In genomic region chr3:151916781-151917180, GRCh38 we compare ENCODE assay signal across 25 cellular contexts. TPM values are rescaled to one million over a fixed set of nuclear protein-coding genes. Genes with fewer than 3 reads are reported as not detected.
"Had no signal": no experiment of that assay in that cellular context is flagged by ENCODE, and none has a peak within 500 bp of the region (broad histone marks: within the 10 kb centered on the region; RNA-seq: fewer than 3 reads in every experiment).

No MANE protein-coding gene starts in this region.

- H3K27ac Mint-ChIP-seq: activated naive CD4-positive, alpha-beta T cell treated with anti-CD3 and anti-CD28 coated beads for 36 hours; activated naive CD8-positive, alpha-beta T cell treated with anti-CD3 and anti-CD28 coated beads, Interleukin-2, amount 10 ng/mL, durations not matched to agents 7 days and 5 days; natural killer cell treated with Interleukin-12 subunit alpha and Interleukin-12 subunit beta and Interleukin-15 and Interleukin-18, amount 100 ng/mL, for 72 hours; stimulated activated naive CD8-positive, alpha-beta T cell treated with anti-CD3 and anti-CD28 coated beads, Interleukin-15, Interleukin-2, amounts not matched to agents 100 ng/mL and 50 ng/mL, for 24 hours; T-helper 2 cell treated with Interferon-gamma antibody and Interleukin-4, amounts not matched to agents 5 μg/mL and 100 μg/mL, for 36 hours; WTC11 had no signal

- H3K4me1 ChIP-seq: breast epithelium, gastrocnemius medialis, pancreas, thyroid gland had no signal

- H3K36me3 ChIP-seq: breast epithelium, esophagus muscularis mucosa, gastrocnemius medialis, pancreas, thyroid gland had no signal

- H3K9me3 Mint-ChIP-seq: activated naive CD4-positive, alpha-beta T cell treated with anti-CD3 and anti-CD28 coated beads for 36 hours; activated naive CD8-positive, alpha-beta T cell treated with anti-CD3 and anti-CD28 coated beads, Interleukin-2, amount 10 ng/mL, durations not matched to agents 7 days and 5 days; central memory CD8-positive, alpha-beta T cell; natural killer cell treated with Interleukin-12 subunit alpha and Interleukin-12 subunit beta and Interleukin-15 and Interleukin-18, amount 100 ng/mL, for 72 hours; stimulated activated naive CD8-positive, alpha-beta T cell treated with anti-CD3 and anti-CD28 coated beads, Interleukin-15, Interleukin-2, amounts not matched to agents 100 ng/mL and 50 ng/mL, for 24 hours; T-helper 2 cell treated with Interferon-gamma antibody and Interleukin-4, amounts not matched to agents 5 μg/mL and 100 μg/mL, for 36 hours had no signal

- H3K9me3 ChIP-seq: breast epithelium, esophagus muscularis mucosa, gastrocnemius medialis, pancreas, thyroid gland had no signal

- H3K27ac ChIP-seq: breast epithelium, dorsolateral prefrontal cortex, esophagus muscularis mucosa, gastrocnemius medialis, pancreas, thyroid gland had no signal

- H3K36me3 Mint-ChIP-seq: activated naive CD8-positive, alpha-beta T cell treated with anti-CD3 and anti-CD28 coated beads, Interleukin-2, amount 10 ng/mL, durations not matched to agents 7 days and 5 days; natural killer cell treated with Interleukin-12 subunit alpha and Interleukin-12 subunit beta and Interleukin-15 and Interleukin-18, amount 100 ng/mL, for 72 hours; WTC11 had no signal

- H3K4me1 Mint-ChIP-seq: activated naive CD8-positive, alpha-beta T cell treated with anti-CD3 and anti-CD28 coated beads, Interleukin-2, amount 10 ng/mL, durations not matched to agents 7 days and 5 days; central memory CD8-positive, alpha-beta T cell; WTC11 had no signal

- ATAC-seq: gastrocnemius medialis; left ventricle myocardium superior; natural killer cell treated with Interleukin-12 subunit alpha and Interleukin-12 subunit beta and Interleukin-15 and Interleukin-18, amount 100 ng/mL, for 72 hours; pancreas; right cardiac atrium; WTC11 had no signal

- H3K27me3 Mint-ChIP-seq: natural killer cell treated with Interleukin-12 subunit alpha and Interleukin-12 subunit beta and Interleukin-15 and Interleukin-18, amount 100 ng/mL, for 72 hours had no signal

- DNase-seq: activated CD8-positive, alpha-beta memory T cell treated with anti-CD3 and anti-CD28 coated beads for 24 hours; activated CD8-positive, alpha-beta memory T cell treated with anti-CD3 and anti-CD28 coated beads, Interleukin-2, amount 50 U/mL, for 4 hours; activated effector memory CD4-positive, alpha-beta T cell treated with Interleukin-2 at 50 U/mL for 16 hours; activated naive CD4-positive, alpha-beta T cell treated with anti-CD3 and anti-CD28 coated beads for 36 hours; activated naive CD8-positive, alpha-beta T cell treated with anti-CD3 and anti-CD28 coated beads, Interleukin-2, amount 10 ng/mL, durations not matched to agents 7 days and 5 days; activated T-cell treated with anti-CD3 and anti-CD28 coated beads, Interleukin-2, amount 50 U/mL, for 48 hours; amniotic stem cell; dorsolateral prefrontal cortex; gastrocnemius medialis; hippocampal formation; kidney glomerular epithelial cell; left ventricle myocardium superior; mammary epithelial cell; pancreas; right cardiac atrium; stimulated activated CD4-positive, alpha-beta T cell treated with anti-CD3 and anti-CD28 coated beads, Interleukin-4, amount 100 ng/mL, for 24 hours; substantia nigra; thyroid gland had no signal

- H3K4me3 ChIP-seq: breast epithelium, dorsolateral prefrontal cortex, esophagus muscularis mucosa, gastrocnemius medialis, pancreas, thyroid gland had no signal

- H3K27me3 ChIP-seq: breast epithelium, dorsolateral prefrontal cortex, esophagus muscularis mucosa, gastrocnemius medialis, pancreas, thyroid gland had no signal

- H3K4me3 Mint-ChIP-seq: activated naive CD4-positive, alpha-beta T cell treated with anti-CD3 and anti-CD28 coated beads for 36 hours; activated naive CD8-positive, alpha-beta T cell treated with anti-CD3 and anti-CD28 coated beads, Interleukin-2, amount 10 ng/mL, durations not matched to agents 7 days and 5 days; central memory CD8-positive, alpha-beta T cell; natural killer cell treated with Interleukin-12 subunit alpha and Interleukin-12 subunit beta and Interleukin-15 and Interleukin-18, amount 100 ng/mL, for 72 hours; stimulated activated naive CD8-positive, alpha-beta T cell treated with anti-CD3 and anti-CD28 coated beads, Interleukin-15, Interleukin-2, amounts not matched to agents 100 ng/mL and 50 ng/mL, for 24 hours; T-helper 2 cell treated with Interferon-gamma antibody and Interleukin-4, amounts not matched to agents 5 μg/mL and 100 μg/mL, for 36 hours; WTC11 had no signal

RNA-seq across cellular contexts. Expression of gene SUCNR1, which starts 43.3 kb away (rescaled TPM):
- total RNA-seq: activated naive CD4-positive, alpha-beta T cell treated with anti-CD3 and anti-CD28 coated beads for 36 hours; mammary epithelial cell; natural killer cell treated with Interleukin-12 subunit alpha and Interleukin-12 subunit beta and Interleukin-15 and Interleukin-18, amount 100 ng/mL, for 72 hours; WTC11 had no signal
